In genomic region chr15:68821898-68822380, GRCh38 we compare ENCODE assay signal across 8 cellular contexts. TPM values are rescaled to one million over a fixed set of nuclear protein-coding genes. Genes with fewer than 3 reads are reported as not detected.
DNase-seq lines count a peak whose midpoint lies in the region; ATAC-seq, FAIRE-seq and TF ChIP-seq lines count a peak whose summit lies in the region.

No MANE protein-coding gene starts in this region.

- H3K4me2 ChIP-seq in IMR-90 (ENCODE audit: low read depth, low read length) (peak overlapping the region; percentile 96), keratinocyte (ENCODE audit: control insufficient read depth, extremely low read depth, insufficient read depth, low read depth, low read length) (peak overlapping the region; percentile 90)

- dilution Hi-C loops in IMR-90 (cut with HindIII; ENCODE audit: low sequenced_read_pairs, unreplicated experiment) (no loop called here), keratinocyte (cut with MboI; ENCODE audit: extremely low pct_ligation_motif_present, low sequenced_read_pairs) (no loop called here)

- peaks cover 11 to 21% of the 10 kb centered on the region in 2 experiments; a peak in 3 of 4 replicates for H3K79me1 ChIP-seq in IMR-90 (ENCODE audit: low read depth in 1 of 2, low read length in 2 of 2)

- H3K36me3 ChIP-seq in CD8-positive, alpha-beta T cell (ENCODE audit: insufficient read depth, low read length), result no peaks in the 10 kb centered on the region
- no peaks in the 10 kb centered on the region for H3K36me3 ChIP-seq in IMR-90 (ENCODE audit: control insufficient read depth, insufficient read depth, low read length)
- no peaks in the 10 kb centered on the region for H3K36me3 ChIP-seq in keratinocyte (ENCODE audit: control insufficient read depth in 2 of 2, extremely low read depth in 1 of 2, insufficient read depth in 2 of 2, low read length in 2 of 2)
- no peaks in the 10 kb centered on the region for H3K36me3 ChIP-seq in stomach
- no peaks in the 10 kb centered on the region for H3K36me3 ChIP-seq in aorta (ENCODE audit: control insufficient read depth in 1 of 2, insufficient read depth in 2 of 2, low read length in 1 of 2)

- in situ Hi-C loops in IMR-90 (cut with MboI; ENCODE audit: low sequenced_read_pairs), result no loop called here

- H3K9ac ChIP-seq in IMR-90 (ENCODE audit: low read depth, low read length) (peak overlapping the region; percentile 60), keratinocyte (ENCODE audit: control insufficient read depth, extremely low read depth, insufficient read depth, low read length) (peak overlapping the region; percentile 96)

- no peak overlapping the region for H2AK5ac ChIP-seq in IMR-90 (ENCODE audit: low read depth, low read length)

- peaks cover 17% of the 10 kb centered on the region for H3K4me1 Mint-ChIP-seq in CD8-positive, alpha-beta T cell (ENCODE audit: low read depth)
- peaks cover 19% of the 10 kb centered on the region for H3K4me1 Mint-ChIP-seq in activated T-helper 2 cell treated with anti-CD3 and anti-CD28 coated beads, Interferon-gamma antibody, Interleukin-2, Interleukin-4, amounts not matched to agents 10 μg/mL and 5 μg/mL and 100 μg/mL, durations not matched to agents 14 hours and 24 hours and 36 hours (ENCODE audit: low read depth)

- no peak for FAIRE-seq in keratinocyte (lab: Jason Lieb, UNC)

- BruUV-seq in IMR-90 (replicated peaks; lab: Mats Ljungman, UMichigan), result no TSS peak

- intact Hi-C loops in CD8-positive, alpha-beta T cell (cut with DNase I, micrococcal nuclease), result loop anchor here in 1 of 2 experiments (2.0 to 10.0 kb wide), 4 partner anchors 53 to 1275 kb away; partner anchors contain the start of genes FEM1B, RNU6-1 and TLE3
- intact Hi-C loops in IMR-90 (cut with micrococcal nuclease), result loop anchor here (1.0 to 5.0 kb wide), 2 partner anchors 53 to 90 kb away; no protein-coding TSS in a partner anchor
- intact Hi-C loops in activated T-helper 2 cell treated with anti-CD3 and anti-CD28 coated beads, Interferon-gamma antibody, Interleukin-2, Interleukin-4, amounts not matched to agents 10 μg/mL and 5 μg/mL and 100 μg/mL, durations not matched to agents 14 hours and 24 hours and 36 hours (cut with micrococcal nuclease), result loop anchor here (5.0 kb wide), 1 partner anchor 545 kb away; the partner anchor contains the start of gene FEM1B
- intact Hi-C loops in stomach (cut with DNase I; ENCODE audit: low total_unique reads), result no loop called here
- intact Hi-C loops in aorta (cut with DNase I), result no loop called here

- H3K27ac Mint-ChIP-seq in CD8-positive, alpha-beta T cell, result peak overlapping the region; percentile 66
- H3K27ac Mint-ChIP-seq in activated T-helper 2 cell treated with anti-CD3 and anti-CD28 coated beads, Interferon-gamma antibody, Interleukin-2, Interleukin-4, amounts not matched to agents 10 μg/mL and 5 μg/mL and 100 μg/mL, durations not matched to agents 14 hours and 24 hours and 36 hours, result peak overlapping the region; percentile 46

- POLR2A ChIA-PET in CD8-positive, alpha-beta T cell (lab: Charles Lee), result no interaction called here
- POLR2A ChIA-PET in IMR-90 (lab: Charles Lee; ENCODE audit: unreplicated experiment), result no interaction called here

- TF ChIP-seq EP300 in stomach (IDR thresholded peaks at IDR 0.05), result no peak

- H3K56ac ChIP-seq in IMR-90 (ENCODE audit: extremely low read depth, insufficient read depth, low read length), result no peak overlapping the region

- peak overlapping the region; percentile 98 for H3K4me3 ChIP-seq in CD8-positive, alpha-beta T cell (ENCODE audit: low read depth, low read length)
- H3K4me3 ChIP-seq in IMR-90 (ENCODE audit: insufficient read depth, low read depth, low read length) (peak overlapping the region; percentile 78), keratinocyte (ENCODE audit: control insufficient read depth in 2 of 3, extremely low read depth in 1 of 3, insufficient read depth in 2 of 3, low read depth in 1 of 3, low read length in 3 of 3) (peak overlapping the region; percentile 84 to 91 (median 86)), stomach (peak overlapping the region; percentile 69 to 97 (median 89)), aorta (ENCODE audit: low read length in 2 of 2) (peak overlapping the region in 1 of 2 donors; percentile 67)

- H4K20me1 ChIP-seq in IMR-90 (ENCODE audit: insufficient read depth, low read length) (0 out of 2 replicates have a peak, but pooled peaks cover 4% of the 10 kb centered on the region), keratinocyte (ENCODE audit: control insufficient read depth, extremely low read depth, insufficient read depth, low read length) (no peaks in the 10 kb centered on the region)

- peak overlapping the region; percentile 87; the same call in 1 of the 2 replicates for H3K23ac ChIP-seq in IMR-90 (ENCODE audit: low read depth, low read length)

- DNase-seq in CD8-positive, alpha-beta T cell, result no peak
- DNase-seq in IMR-90 (no peak), keratinocyte (ENCODE audit: low read depth, low spot score) (no peak), stomach (no peak), aorta (no peak)
- no peak for DNase-seq in activated T-helper 2 cell treated with anti-CD3 and anti-CD28 coated beads, Interferon-gamma antibody, Interleukin-2, Interleukin-4, amounts not matched to agents 10 μg/mL and 5 μg/mL and 100 μg/mL, durations not matched to agents 14 hours and 24 hours and 36 hours (ENCODE audit: low spot score)

- no peaks in the 10 kb centered on the region for H3K27me3 Mint-ChIP-seq in CD8-positive, alpha-beta T cell (ENCODE audit: low read depth)
- H3K27me3 Mint-ChIP-seq in activated T-helper 2 cell treated with anti-CD3 and anti-CD28 coated beads, Interferon-gamma antibody, Interleukin-2, Interleukin-4, amounts not matched to agents 10 μg/mL and 5 μg/mL and 100 μg/mL, durations not matched to agents 14 hours and 24 hours and 36 hours (ENCODE audit: low read depth), result no peaks in the 10 kb centered on the region

- H4K5ac ChIP-seq in IMR-90 (ENCODE audit: low read depth, low read length), result no peak overlapping the region

- TF ChIP-seq CTCF in CD8-positive, alpha-beta T cell (IDR thresholded peaks at IDR 0.05), result no peak
- TF ChIP-seq CTCF in IMR-90 (conservative IDR thresholded peaks at IDR 0.05; ENCODE audit: low read depth, low read length) (no peak), keratinocyte (optimal IDR thresholded peaks at IDR 0.05 in 1 of 3, IDR thresholded peaks at IDR 0.05 in 1 of 3, conservative IDR thresholded peaks at IDR 0.05 in 1 of 3; ENCODE audit: extremely low read depth in 1 of 3, insufficient read depth in 2 of 3, low read length in 3 of 3) (no peak), stomach (IDR thresholded peaks at IDR 0.05) (no peak)

- H2BK15ac ChIP-seq in IMR-90 (ENCODE audit: low read depth, low read length), result no peak overlapping the region

- TF ChIP-seq POLR2A in IMR-90 (IDR thresholded peaks at IDR 0.05; ENCODE audit: low read depth, low read length) (no peak), stomach (IDR thresholded peaks at IDR 0.05) (no peak)

- H3K14ac ChIP-seq in IMR-90 (replicated peaks; ENCODE audit: low read depth, low read length), result no peak overlapping the region

- no peak overlapping the region for H2BK20ac ChIP-seq in IMR-90 (ENCODE audit: low read depth, low read length)

- peaks cover 29% of the 10 kb centered on the region for H3K36me3 Mint-ChIP-seq in CD8-positive, alpha-beta T cell
- peaks cover 16% of the 10 kb centered on the region for H3K36me3 Mint-ChIP-seq in activated T-helper 2 cell treated with anti-CD3 and anti-CD28 coated beads, Interferon-gamma antibody, Interleukin-2, Interleukin-4, amounts not matched to agents 10 μg/mL and 5 μg/mL and 100 μg/mL, durations not matched to agents 14 hours and 24 hours and 36 hours (ENCODE audit: low read depth)

- H3K4ac ChIP-seq in IMR-90 (ENCODE audit: low read depth, low read length), result no peak overlapping the region

- ATAC-seq in CD8-positive, alpha-beta T cell, result no peak
- ATAC-seq in IMR-90 (ENCODE audit: low read depth) (no peak), HG03139 (IDR thresholded peaks at IDR 0.05; ENCODE audit: unreplicated experiment) (no peak), aorta (ENCODE audit: low FRiP score) (no peak), GM19463 (IDR thresholded peaks at IDR 0.05; ENCODE audit: unreplicated experiment) (no peak)

- no peak overlapping the region for H2BK120ac ChIP-seq in IMR-90 (ENCODE audit: low read depth, low read length)

- no peaks in the 10 kb centered on the region for H3K9me3 Mint-ChIP-seq in CD8-positive, alpha-beta T cell
- no peaks in the 10 kb centered on the region for H3K9me3 Mint-ChIP-seq in activated T-helper 2 cell treated with anti-CD3 and anti-CD28 coated beads, Interferon-gamma antibody, Interleukin-2, Interleukin-4, amounts not matched to agents 10 μg/mL and 5 μg/mL and 100 μg/mL, durations not matched to agents 14 hours and 24 hours and 36 hours

- no CpG with 5 or more reads among the region's 13 CpGs for WGBS in IMR-90 (ENCODE audit: extremely low coverage in 2 of 2, insufficient read length in 1 of 2), 2 experiments
- 4 to 12% (median 6%) methylated on average over 13 of the region's 13 CpGs for WGBS in stomach, 5 donors
- 12% methylated on average over 13 of the region's 13 CpGs for WGBS in aorta, 2 donors

- H3K4me1 ChIP-seq in CD8-positive, alpha-beta T cell (ENCODE audit: insufficient read depth, low read length), result peaks cover 14% of the 10 kb centered on the region
- H3K4me1 ChIP-seq in IMR-90 (ENCODE audit: control insufficient read depth, insufficient read depth, low read length), result peaks cover 3% of the 10 kb centered on the region; the same call in 1 of the 2 replicates
- peaks cover 7% of the 10 kb centered on the region for H3K4me1 ChIP-seq in keratinocyte (ENCODE audit: control insufficient read depth, extremely low read depth, insufficient read depth, low read length)
- peaks cover under 1 to 19% (median 12%) of the 10 kb centered on the region in 4 donors for H3K4me1 ChIP-seq in stomach
- H3K4me1 ChIP-seq in aorta (ENCODE audit: control insufficient read depth in 1 of 2, insufficient read depth in 2 of 2, low read length in 2 of 2), result no peaks in the 10 kb centered on the region

- H3K9me3 ChIP-seq in CD8-positive, alpha-beta T cell (ENCODE audit: low read length), result no peaks in the 10 kb centered on the region
- no peaks in the 10 kb centered on the region for H3K9me3 ChIP-seq in IMR-90 (ENCODE audit: control insufficient read depth, insufficient read depth, low read length)
- H3K9me3 ChIP-seq in keratinocyte (ENCODE audit: control insufficient read depth, low read depth, low read length), result no peaks in the 10 kb centered on the region
- H3K9me3 ChIP-seq in stomach, result no peaks in the 10 kb centered on the region
- H3K9me3 ChIP-seq in aorta (ENCODE audit: control insufficient read depth, low read length), result no peaks in the 10 kb centered on the region

- no peak overlapping the region for H4K91ac ChIP-seq in IMR-90 (ENCODE audit: insufficient read depth, low read depth, low read length)

- no peaks in the 10 kb centered on the region for H3K27me3 ChIP-seq in CD8-positive, alpha-beta T cell (ENCODE audit: insufficient read depth, low read length)
- H3K27me3 ChIP-seq in IMR-90 (ENCODE audit: control insufficient read depth, insufficient read depth, low read length), result no peaks in the 10 kb centered on the region
- no peaks in the 10 kb centered on the region for H3K27me3 ChIP-seq in keratinocyte (ENCODE audit: control insufficient read depth, extremely low read depth, insufficient read depth, low read length)
- H3K27me3 ChIP-seq in stomach, result no peaks in the 10 kb centered on the region
- H3K27me3 ChIP-seq in aorta (ENCODE audit: control insufficient read depth in 1 of 2, insufficient read depth in 2 of 2, low read length in 1 of 2), result no peaks in the 10 kb centered on the region

- H3K9me1 ChIP-seq in IMR-90 (ENCODE audit: insufficient read depth, low read length) (no peaks in the 10 kb centered on the region), keratinocyte (ENCODE audit: control insufficient read depth, extremely low read depth, insufficient read depth, low read length) (no peaks in the 10 kb centered on the region)

- peak overlapping the region; percentile 95 for H3K4me3 Mint-ChIP-seq in CD8-positive, alpha-beta T cell
- peak overlapping the region; percentile 100 for H3K4me3 Mint-ChIP-seq in activated T-helper 2 cell treated with anti-CD3 and anti-CD28 coated beads, Interferon-gamma antibody, Interleukin-2, Interleukin-4, amounts not matched to agents 10 μg/mL and 5 μg/mL and 100 μg/mL, durations not matched to agents 14 hours and 24 hours and 36 hours (ENCODE audit: low read depth)

- H2AFZ ChIP-seq in IMR-90 (replicated peaks; ENCODE audit: low read length, poor library complexity), result peak overlapping the region; percentile 95
- peak overlapping the region; percentile 44 for H2AFZ ChIP-seq in keratinocyte (ENCODE audit: control insufficient read depth, low read length)

- no peak overlapping the region for H4K8ac ChIP-seq in IMR-90 (ENCODE audit: low read depth in 2 of 2, low read length in 2 of 2)

- peak overlapping the region; percentile 15 for H3K27ac ChIP-seq in CD8-positive, alpha-beta T cell (ENCODE audit: low read depth, low read length)
- H3K27ac ChIP-seq in IMR-90 (ENCODE audit: insufficient read depth, low read length) (no peak overlapping the region), keratinocyte (ENCODE audit: control insufficient read depth, insufficient read depth, low read length) (peak overlapping the region; percentile 44), stomach (peak overlapping the region; percentile 98 to 100 (median 99)), aorta (ENCODE audit: low read depth in 1 of 2, low read length in 2 of 2) (no peak overlapping the region)

- no peak overlapping the region for H2BK5ac ChIP-seq in IMR-90 (ENCODE audit: low read depth, low read length, poor library complexity, severe bottlenecking)

- no peak overlapping the region for H2AK9ac ChIP-seq in IMR-90 (replicated peaks; ENCODE audit: low read depth, low read length, poor library complexity)

- H3K18ac ChIP-seq in IMR-90 (ENCODE audit: low read depth, low read length), result no peak overlapping the region

- TF ChIP-seq RAD21 in IMR-90 (IDR thresholded peaks at IDR 0.05; ENCODE audit: low read length), result no peak

- CTCF ChIA-PET in CD8-positive, alpha-beta T cell (lab: Charles Lee), result no interaction called here
- CTCF ChIA-PET in IMR-90 (lab: Yijun Ruan, JAX), result no interaction called here

- peaks cover 30% of the 10 kb centered on the region for H3K79me2 ChIP-seq in keratinocyte (ENCODE audit: control insufficient read depth, insufficient read depth, low read length)

RNA-seq across cellular contexts. Expression of gene ANP32A, which starts 1.2 kb away (rescaled TPM):
- total RNA-seq in CD8-positive, alpha-beta T cell, result 10 to 100 TPM; 47.6 to 51.9 TPM
- total RNA-seq in IMR-90 (2012; rRNA removed) (50.0 and 72.8 TPM in 2 replicates), stomach (100 to 1,000 TPM in 1 of 5 donors, 10 to 100 TPM in 4; 34.4 to 112 (median 65.2) TPM), aorta (100 to 1,000 TPM in 1 of 2 donors, 10 to 100 TPM in 1; 76.1 to 106 TPM)
- polyA plus RNA-seq in IMR-90 (2012; rRNA removed) (49.2 and 62.4 TPM in 2 replicates), keratinocyte (41.5 to 93.6 TPM (median 57.6 TPM) in 3 replicates), stomach (10 to 100 TPM; 53.1 to 80.5 (median 72.2) TPM), aorta (10 to 100 TPM; 63.2 to 63.5 TPM)
- polyA plus RNA-seq in IMR-90 (2012; cell fraction: cytosol; rRNA removed), result 10.7 and 12.0 TPM in 2 replicates
- polyA plus RNA-seq in IMR-90 (2012; cell fraction: nucleus; rRNA removed; ENCODE audit: low replicate concordance), result 7.1 and 25.0 TPM in 2 replicates
- 259 and 265 TPM in 2 replicates for total RNA-seq in activated T-helper 2 cell treated with anti-CD3 and anti-CD28 coated beads, Interferon-gamma antibody, Interleukin-2, Interleukin-4, amounts not matched to agents 10 μg/mL and 5 μg/mL and 100 μg/mL, durations not matched to agents 14 hours and 24 hours and 36 hours
- 154 TPM for polyA plus RNA-seq in keratinocyte (2011; ENCODE audit: low read depth)
- polyA plus RNA-seq in keratinocyte (2011; cell fraction: cytosol; rRNA removed), result 61.9 and 93.0 TPM in 2 replicates
- polyA plus RNA-seq in keratinocyte (2011; cell fraction: nucleus; rRNA removed), result 56.7 and 65.0 TPM in 2 replicates
- 78.3 and 134 TPM in 2 replicates for polyA plus RNA-seq in keratinocyte (2012; ENCODE audit: low replicate concordance)
- polyA minus RNA-seq in keratinocyte, result 11.5 to 53.4 TPM (median 19.9 TPM) in 3 replicates
- 28.2 TPM for polyA minus RNA-seq in keratinocyte (2011; cell fraction: cytosol; rRNA and poly(A)+ RNA removed)
- polyA minus RNA-seq in keratinocyte (2011; cell fraction: nucleus; rRNA and poly(A)+ RNA removed), result 21.3 and 27.3 TPM in 2 replicates

Comparison
In these comparisons a context has a peak if more than half of its experiments do, and no peak if none do; other contexts are left out.
1. H3K27ac ChIP-seq: peak in CD8-positive, alpha-beta T cell (single experiment), keratinocyte (single experiment) and stomach (5 of 5); none in IMR-90 (single experiment) and aorta (0 of 2).
2. intact Hi-C loops: an anchor here in IMR-90 (1.0 to 5.0 kb wide) and activated T-helper 2 cell treated with anti-CD3 and anti-CD28 coated beads, Interferon-gamma antibody, Interleukin-2, Interleukin-4, amounts not matched to agents 10 μg/mL and 5 μg/mL and 100 μg/mL, durations not matched to agents 14 hours and 24 hours and 36 hours (5.0 kb wide); none called in stomach and aorta.